1 cellular context compared by ENCODE assay signal in genomic region chr1:205519541-205520131, GRCh38.
TF ChIP-seq lines count a peak whose summit lies in the region.

No MANE protein-coding gene starts in this region.

TF ChIP-seq in GM23338, 12 proteins besides CTCF, POLR2A, EP300 and RAD21 (continued from another document):
- TF ChIP-seq ZNF462 (CRISPR knock-in tag; IDR thresholded peaks at IDR 0.05), result 0 out of 2 replicates have a peak, but pooled peaks have one; percentile 35
- 0 out of 2 replicates have a peak, but pooled peaks have one; percentile 26 for TF ChIP-seq POLR2AphosphoS5 (IDR thresholded peaks at IDR 0.05; ENCODE audit: low read depth)
TF ChIP-seq in GM23338: peak in this region for 2.
